In the genomic region with DNA sequence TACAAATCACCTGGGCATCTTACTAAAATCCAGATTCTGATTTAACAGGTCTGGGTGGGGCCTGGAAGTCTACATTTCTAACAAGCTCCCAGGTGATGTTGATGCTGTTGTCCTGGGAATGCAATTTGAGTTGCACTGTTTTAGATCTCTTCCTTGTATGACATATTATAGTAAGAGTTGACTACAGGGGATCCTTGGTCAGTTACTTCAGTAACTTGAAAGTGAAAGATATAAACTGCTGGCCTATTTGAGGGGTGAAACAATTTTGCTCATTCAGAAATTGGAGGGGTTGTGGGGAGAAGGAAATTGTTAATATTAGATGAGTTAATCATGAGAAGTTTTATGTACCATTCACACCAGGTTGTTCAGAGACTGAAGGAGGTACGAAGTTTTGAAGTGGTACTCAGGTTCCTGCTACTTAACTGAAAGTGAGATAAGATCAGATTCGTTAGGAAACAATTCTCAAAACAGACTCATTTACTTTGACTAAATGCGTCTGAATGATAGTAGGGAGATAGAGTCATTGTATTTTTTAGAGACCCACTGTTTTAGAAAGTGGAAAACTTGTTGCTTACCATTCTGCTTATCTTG, we compare ENCODE assay signal across 16 cellular contexts. TPM values are rescaled to one million over a fixed set of nuclear protein-coding genes. Genes with fewer than 3 reads are reported as not detected.
DNase-seq lines count a peak whose midpoint lies in the region; ATAC-seq, FAIRE-seq and TF ChIP-seq lines count a peak whose summit lies in the region.
"Had no signal": no experiment of that assay in that cellular context is flagged by ENCODE, and none has a peak within 500 bp of the region (broad histone marks: within the 10 kb centered on the region; RNA-seq: fewer than 3 reads in every experiment).

No MANE protein-coding gene starts in this region.

- no peak overlapping the region for H2AFZ ChIP-seq in DND-41 (ENCODE audit: low read depth, low read length)

- no peak for TF ChIP-seq POLR2A in gastroesophageal sphincter (IDR thresholded peaks at IDR 0.05)

- H3K27ac Mint-ChIP-seq in activated naive CD8-positive, alpha-beta T cell treated with anti-CD3 and anti-CD28 coated beads, Interleukin-2, amount 50 U/mL, for 24 hours = peak overlapping the region; percentile 93

- ATAC-seq in DND-41 (ENCODE audit: insufficient read depth, low read depth) (peak; percentile 79), HG03342 (IDR thresholded peaks at IDR 0.05; ENCODE audit: unreplicated experiment) (peak; percentile 57), gastroesophageal sphincter (no peak)
- ATAC-seq in activated naive CD8-positive, alpha-beta T cell treated with anti-CD3 and anti-CD28 coated beads, Interleukin-2, amount 50 U/mL, for 24 hours = peak; percentile 70

- peak overlapping the region in 1 of 2 experiments; percentile 51; a peak in 2 of 4 replicates for H3K4me3 ChIP-seq in DND-41 (ENCODE audit: low read depth in 1 of 2, low read length in 2 of 2)
- no peak overlapping the region for H3K4me3 ChIP-seq in gastroesophageal sphincter
- H3K4me3 ChIP-seq: BLaER1 treated with 17β-estradiol and CSF1 and Interleukin-3, amounts not matched to agents 10 nM and 100 nM had no signal

- H3K4me2 ChIP-seq in DND-41 (ENCODE audit: insufficient read depth, low read length) = peak overlapping the region; percentile 72
- H3K4me2 ChIP-seq: BLaER1 treated with 17β-estradiol and CSF1 and Interleukin-3, amounts not matched to agents 10 nM and 100 nM had no signal

- no peaks in the 10 kb centered on the region for H3K9me3 ChIP-seq in DND-41 (ENCODE audit: insufficient read depth, low read length, severe bottlenecking)
- no peaks in the 10 kb centered on the region for H3K9me3 ChIP-seq in gastroesophageal sphincter
- H3K9me3 ChIP-seq: BLaER1 treated with 17β-estradiol and CSF1 and Interleukin-3, amounts not matched to agents 10 nM and 100 nM had no signal

- H3K9ac ChIP-seq in DND-41 (ENCODE audit: low read depth, low read length) = peak overlapping the region; percentile 56
- H3K9ac ChIP-seq: BLaER1 treated with 17β-estradiol and CSF1 and Interleukin-3, amounts not matched to agents 10 nM and 100 nM had no signal

- TF ChIP-seq EP300 in gastroesophageal sphincter (IDR thresholded peaks at IDR 0.05) = no peak

- H3K27ac ChIP-seq in DND-41 (ENCODE audit: low read length) = peak overlapping the region; percentile 96
- no peak overlapping the region for H3K27ac ChIP-seq in gastroesophageal sphincter
- H3K27ac ChIP-seq: BLaER1 treated with 17β-estradiol and CSF1 and Interleukin-3, amounts not matched to agents 10 nM and 100 nM had no signal

- no peaks in the 10 kb centered on the region for H3K9me3 Mint-ChIP-seq in activated naive CD8-positive, alpha-beta T cell treated with anti-CD3 and anti-CD28 coated beads, Interleukin-2, amount 50 U/mL, for 24 hours

- H3K79me2 ChIP-seq in DND-41 (ENCODE audit: insufficient read depth, low read length) = peaks cover 100% of the 10 kb centered on the region

- H3K36me3 ChIP-seq in DND-41 (ENCODE audit: insufficient read depth, low read length) (peaks cover 27% of the 10 kb centered on the region), gastroesophageal sphincter (no peaks in the 10 kb centered on the region)
- H3K36me3 ChIP-seq: BLaER1 treated with 17β-estradiol and CSF1 and Interleukin-3, amounts not matched to agents 10 nM and 100 nM had no signal

- no peak for TF ChIP-seq CTCF in DND-41 (IDR thresholded peaks at IDR 0.05; ENCODE audit: borderline replicate concordance, extremely low read depth, low read length, poor library complexity, severe bottlenecking)
- TF ChIP-seq CTCF in gastroesophageal sphincter (IDR thresholded peaks at IDR 0.05) = no peak

- H3K27me3 ChIP-seq in DND-41 (ENCODE audit: insufficient read depth, low read length, poor library complexity) = no peaks in the 10 kb centered on the region
- H3K27me3 ChIP-seq in gastroesophageal sphincter = no peaks in the 10 kb centered on the region

- H3K27me3 Mint-ChIP-seq in activated naive CD8-positive, alpha-beta T cell treated with anti-CD3 and anti-CD28 coated beads, Interleukin-2, amount 50 U/mL, for 24 hours = no peaks in the 10 kb centered on the region

- H3K4me3 Mint-ChIP-seq in activated naive CD8-positive, alpha-beta T cell treated with anti-CD3 and anti-CD28 coated beads, Interleukin-2, amount 50 U/mL, for 24 hours = peak overlapping the region; percentile 78

- H3K4me1 ChIP-seq in DND-41 (ENCODE audit: insufficient read depth, low read length) = peaks cover 90% of the 10 kb centered on the region
- no peaks in the 10 kb centered on the region for H3K4me1 ChIP-seq in gastroesophageal sphincter

- FAIRE-seq in GM19239 (lab: Jason Lieb, UNC) (peak; percentile 76), frontal cortex (lab: Jason Lieb, UNC) (no peak)

- peaks cover 25% of the 10 kb centered on the region for H3K36me3 Mint-ChIP-seq in activated naive CD8-positive, alpha-beta T cell treated with anti-CD3 and anti-CD28 coated beads, Interleukin-2, amount 50 U/mL, for 24 hours (ENCODE audit: low read depth)

- no peak for DNase-seq in DND-41
- no peak for DNase-seq in GM19239 (ENCODE audit: insufficient read length, low spot score)
- DNase-seq in activated naive CD8-positive, alpha-beta T cell treated with anti-CD3 and anti-CD28 coated beads, Interleukin-2, amount 50 U/mL, for 24 hours = no peak
- DNase-seq in NCI-H2107 (lab: John Stamatoyannopoulos, UW) = no peak
- DNase-seq in frontal cortex (ENCODE audit: low spot score in 2 of 2) = no peak
- no peak for DNase-seq in DMS153 treated with DMSO at 0.1 percent for 48 hours (lab: John Stamatoyannopoulos, UW; ENCODE audit: unreplicated experiment)
- DNase-seq: activated CD4-positive, alpha-beta T cell treated with anti-CD3 and anti-CD28 coated beads for 1 hour; amygdala; foreskin fibroblast; islet precursor cell; NCI-H2081 treated with DMSO at 0.1 percent for 48 hours; stimulated activated CD4-positive, alpha-beta T cell treated with anti-CD3 and anti-CD28 coated beads, Interleukin-4, amount 100 ng/mL, for 4 hours had no signal

- peaks cover 65% of the 10 kb centered on the region for H3K4me1 Mint-ChIP-seq in activated naive CD8-positive, alpha-beta T cell treated with anti-CD3 and anti-CD28 coated beads, Interleukin-2, amount 50 U/mL, for 24 hours

- no peaks in the 10 kb centered on the region for H4K20me1 ChIP-seq in DND-41 (ENCODE audit: insufficient read depth, low read length)
- H4K20me1 ChIP-seq: BLaER1 treated with 17β-estradiol and CSF1 and Interleukin-3, amounts not matched to agents 10 nM and 100 nM had no signal

- WGBS in gastroesophageal sphincter (ENCODE audit: low coverage in 1 of 2), 2 donors = 66 to 78% methylated on average over 3 of the region's 3 CpGs

RNA-seq across cellular contexts. Expression of a gene that starts 12.5 kb away (rescaled TPM):
- total RNA-seq in frontal cortex (not detected), gastroesophageal sphincter (1 to 10 TPM in 2 of 4 donors, under 1 TPM in 2; 0.54 to 7.7 (median 1.7) TPM)
- total RNA-seq: dermis microvascular lymphatic vessel endothelial cell had no signal

RNA-seq across cellular contexts. Expression of a gene that starts 26.4 kb away (rescaled TPM):
- total RNA-seq in frontal cortex (not detected), gastroesophageal sphincter (1 to 10 TPM in 1 of 4 donors, under 1 TPM in 1, not detected in 2; 0.17 to 1.2 TPM)
- total RNA-seq: dermis microvascular lymphatic vessel endothelial cell had no signal
